ENCODE assay signal across 15 cellular contexts in genomic region chr19:29375429-29376093, GRCh38.
"Had no signal": no experiment of that assay in that cellular context is flagged by ENCODE, and none has a peak within 500 bp of the region (broad histone marks: within the 10 kb centered on the region; RNA-seq: fewer than 3 reads in every experiment).

No MANE protein-coding gene starts in this region.

- H3K4me1 Mint-ChIP-seq: activated naive CD8-positive, alpha-beta T cell treated with anti-CD3 and anti-CD28 coated beads, Interleukin-2, amount 10 ng/mL, durations not matched to agents 7 days and 5 days; T-cell had no signal

- DNase-seq: activated CD4-positive, alpha-beta T cell treated with anti-CD3 and anti-CD28 coated beads for 48 hours; activated CD8-positive, alpha-beta T cell treated with anti-CD3 and anti-CD28 coated beads, Interleukin-2, amount 10 ng/mL, durations not matched to agents 7 days and 5 days; activated gamma-delta T cell; activated naive CD8-positive, alpha-beta T cell treated with anti-CD3 and anti-CD28 coated beads, Interleukin-2, amount 10 ng/mL, durations not matched to agents 7 days and 5 days; esophagus squamous epithelium; foreskin fibroblast; stimulated activated CD4-positive, alpha-beta T cell treated with anti-CD3 and anti-CD28 coated beads, Interleukin-12 subunit alpha, Interleukin-12 subunit beta, amount 100 ng/mL, for 4 hours; stimulated activated naive CD4-positive, alpha-beta T cell treated with Interleukin-2 at 50 U/mL for 16 hours; T-cell; T1000 had no signal

- H3K4me3 Mint-ChIP-seq: activated CD8-positive, alpha-beta T cell treated with anti-CD3 and anti-CD28 coated beads, Interleukin-2, amount 10 ng/mL, durations not matched to agents 7 days and 5 days; activated naive CD8-positive, alpha-beta T cell treated with anti-CD3 and anti-CD28 coated beads, Interleukin-2, amount 10 ng/mL, durations not matched to agents 7 days and 5 days; T-cell had no signal

- H3K27me3 ChIP-seq: ascending aorta had no signal

- H3K36me3 Mint-ChIP-seq: activated naive CD8-positive, alpha-beta T cell treated with anti-CD3 and anti-CD28 coated beads, Interleukin-2, amount 10 ng/mL, durations not matched to agents 7 days and 5 days; T-cell had no signal

- H3K9me3 Mint-ChIP-seq: activated naive CD8-positive, alpha-beta T cell treated with anti-CD3 and anti-CD28 coated beads, Interleukin-2, amount 10 ng/mL, durations not matched to agents 7 days and 5 days; T-cell had no signal

- H3K36me3 ChIP-seq: ascending aorta, esophagus squamous epithelium, suprapubic skin had no signal

- H3K9me3 ChIP-seq: ascending aorta, esophagus squamous epithelium, suprapubic skin had no signal

- H3K27ac ChIP-seq: ascending aorta, dorsolateral prefrontal cortex, esophagus squamous epithelium, SK-N-MC, suprapubic skin, VCaP had no signal

- ATAC-seq: activated CD8-positive, alpha-beta T cell treated with anti-CD3 and anti-CD28 coated beads, Interleukin-2, amount 10 ng/mL, durations not matched to agents 7 days and 5 days; T-cell had no signal

- H3K4me3 ChIP-seq: ascending aorta, dorsolateral prefrontal cortex, esophagus squamous epithelium, SK-N-MC, suprapubic skin had no signal

- H3K4me1 ChIP-seq: ascending aorta, esophagus squamous epithelium, suprapubic skin had no signal

- H3K27ac Mint-ChIP-seq: activated CD8-positive, alpha-beta T cell treated with anti-CD3 and anti-CD28 coated beads, Interleukin-2, amount 10 ng/mL, durations not matched to agents 7 days and 5 days; activated naive CD8-positive, alpha-beta T cell treated with anti-CD3 and anti-CD28 coated beads, Interleukin-2, amount 10 ng/mL, durations not matched to agents 7 days and 5 days; T-cell had no signal
